ENCODE assay signal across 9 cellular contexts in the genomic region with DNA sequence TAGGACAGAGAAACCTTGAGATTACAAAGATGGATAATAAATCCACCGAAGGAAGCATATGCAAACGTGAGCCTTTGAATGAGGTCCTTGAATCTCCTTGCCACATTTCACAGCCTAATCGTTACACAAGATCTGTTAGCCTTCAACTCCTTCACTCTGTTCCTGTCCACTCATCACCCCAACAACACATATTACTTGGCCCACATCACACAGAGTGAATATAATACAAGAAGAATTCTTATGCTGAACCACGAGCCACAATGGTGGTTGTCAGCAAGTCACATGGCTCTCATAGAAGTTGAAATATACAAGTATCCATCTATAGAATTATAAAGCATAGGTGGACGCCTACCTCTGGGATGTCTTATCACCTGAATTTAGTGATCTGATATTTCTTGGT. TPM values are rescaled to one million over a fixed set of nuclear protein-coding genes. Genes with fewer than 3 reads are reported as not detected.
"Had no signal": no experiment of that assay in that cellular context is flagged by ENCODE, and none has a peak within 500 bp of the region (broad histone marks: within the 10 kb centered on the region; RNA-seq: fewer than 3 reads in every experiment).

No MANE protein-coding gene starts in this region.

- H3K27ac Mint-ChIP-seq: GM23338, H9 had no signal

- FAIRE-seq: H1, H54, HTR-8/SVneo, K562 had no signal

- DNase-seq: H9, HCEC 1CT, IMR-90, KG1 had no signal

- H3K4me3 ChIP-seq: GM23338, K562 had no signal

- H3K4me3 Mint-ChIP-seq: GM23338, H9 had no signal

- H3K9me3 Mint-ChIP-seq: GM23338, H9 had no signal

RNA-seq across cellular contexts. Expression of a gene that starts 12.6 kb away (rescaled TPM):
- total RNA-seq: IMR-90, K562 had no signal
- polyA plus RNA-seq: IMR-90, K562 had no signal
